Comparison of ENCODE assay signal across 16 cellular contexts in genomic region chr12:12622418-12622817, GRCh38. TPM values are rescaled to one million over a fixed set of nuclear protein-coding genes. Genes with fewer than 3 reads are reported as not detected.
DNase-seq lines count a peak whose midpoint lies in the region; ATAC-seq and TF ChIP-seq lines count a peak whose summit lies in the region.
"Had no signal": no experiment of that assay in that cellular context is flagged by ENCODE, and none has a peak within 500 bp of the region (broad histone marks: within the 10 kb centered on the region; RNA-seq: fewer than 3 reads in every experiment).

No MANE protein-coding gene starts in this region.

- peak overlapping the region; percentile 95 for H3K27ac Mint-ChIP-seq in activated naive CD4-positive, alpha-beta T cell treated with anti-CD3 and anti-CD28 coated beads, Interleukin-2, amount 10 ng/mL, durations not matched to agents 7 days and 5 days
- peak overlapping the region; percentile 89 for H3K27ac Mint-ChIP-seq in activated CD8-positive, alpha-beta T cell treated with anti-CD3 and anti-CD28 coated beads, Interleukin-2, amount 10 ng/mL, durations not matched to agents 7 days and 5 days

- ATAC-seq in activated CD8-positive, alpha-beta T cell treated with anti-CD3 and anti-CD28 coated beads, Interleukin-2, amount 10 ng/mL, durations not matched to agents 7 days and 5 days: peak; percentile 72
- peak; percentile 54 to 59 for ATAC-seq in lower lobe of right lung
- ATAC-seq in GM21360 (IDR thresholded peaks at IDR 0.05; ENCODE audit: unreplicated experiment): no peak
- ATAC-seq: gastroesophageal sphincter had no signal

- H3K9me3 ChIP-seq in lower lobe of right lung (no peaks in the 10 kb centered on the region), tibial nerve (peaks cover 0 to 9% (median 0%) of the 10 kb centered on the region in 4 donors)
- H3K9me3 ChIP-seq: testis had no signal

- peak overlapping the region; percentile 58 for H3K4me3 Mint-ChIP-seq in activated naive CD4-positive, alpha-beta T cell treated with anti-CD3 and anti-CD28 coated beads, Interleukin-2, amount 10 ng/mL, durations not matched to agents 7 days and 5 days
- peak overlapping the region; percentile 36 for H3K4me3 Mint-ChIP-seq in activated CD8-positive, alpha-beta T cell treated with anti-CD3 and anti-CD28 coated beads, Interleukin-2, amount 10 ng/mL, durations not matched to agents 7 days and 5 days

- TF ChIP-seq POLR2A in tibial nerve (IDR thresholded peaks at IDR 0.05): no peak

- H3K27me3 ChIP-seq in lower lobe of right lung (ENCODE audit: low read depth): no peaks in the 10 kb centered on the region
- H3K27me3 ChIP-seq in tibial nerve: no peaks in the 10 kb centered on the region
- H3K27me3 ChIP-seq: brain microvascular endothelial cell, gastroesophageal sphincter, testis had no signal

- H3K4me3 ChIP-seq in lower lobe of right lung (no peak overlapping the region), tibial nerve (no peak overlapping the region)
- H3K4me3 ChIP-seq: gastroesophageal sphincter, testis had no signal

- H3K36me3 ChIP-seq in lower lobe of right lung (peaks cover 6% of the 10 kb centered on the region), tibial nerve (peaks cover 0 to 41% (median 0%) of the 10 kb centered on the region in 3 donors)
- H3K36me3 ChIP-seq: brain microvascular endothelial cell had no signal

- H3K4me1 ChIP-seq in lower lobe of right lung: peaks cover 10% of the 10 kb centered on the region
- peaks cover 0 to 17% (median 3%) of the 10 kb centered on the region in 4 donors for H3K4me1 ChIP-seq in tibial nerve
- H3K4me1 ChIP-seq: testis had no signal

- H3K27ac ChIP-seq in lower lobe of right lung (peak overlapping the region; percentile 21), tibial nerve (peak overlapping the region in 3 of 4 donors; percentile 9 to 29 (median 13))
- H3K27ac ChIP-seq: brain microvascular endothelial cell, gastroesophageal sphincter, HL-60, testis had no signal

- peaks cover 59% of the 10 kb centered on the region for H3K4me1 Mint-ChIP-seq in activated naive CD4-positive, alpha-beta T cell treated with anti-CD3 and anti-CD28 coated beads, Interleukin-2, amount 10 ng/mL, durations not matched to agents 7 days and 5 days
- peaks cover 38% of the 10 kb centered on the region for H3K4me1 Mint-ChIP-seq in activated CD8-positive, alpha-beta T cell treated with anti-CD3 and anti-CD28 coated beads, Interleukin-2, amount 10 ng/mL, durations not matched to agents 7 days and 5 days (ENCODE audit: low read depth)

- TF ChIP-seq CTCF in lower lobe of right lung (IDR thresholded peaks at IDR 0.05): no peak
- TF ChIP-seq CTCF in tibial nerve (IDR thresholded peaks at IDR 0.05): no peak

- CTCF ChIA-PET in activated naive CD4-positive, alpha-beta T cell treated with anti-CD3 and anti-CD28 coated beads, Interleukin-2, amount 10 ng/mL, durations not matched to agents 7 days and 5 days (lab: Charles Lee): interaction anchor here (0.9 to 1.1 kb wide), 2 partner anchors 21 to 23 kb away, joined by 4 to 5 read pairs; no protein-coding TSS in a partner anchor
- CTCF ChIA-PET in activated CD8-positive, alpha-beta T cell treated with anti-CD3 and anti-CD28 coated beads, Interleukin-2, amount 10 ng/mL, durations not matched to agents 7 days and 5 days (lab: Charles Lee): interaction anchor here (1.0 to 1.4 kb wide), 3 partner anchors 23 to 33 kb away, joined by 3 to 4 read pairs (median 3); no protein-coding TSS in a partner anchor

- no peak for TF ChIP-seq EP300 in tibial nerve (IDR thresholded peaks at IDR 0.05)

- peaks cover 9% of the 10 kb centered on the region for H3K9me3 Mint-ChIP-seq in activated naive CD4-positive, alpha-beta T cell treated with anti-CD3 and anti-CD28 coated beads, Interleukin-2, amount 10 ng/mL, durations not matched to agents 7 days and 5 days
- H3K9me3 Mint-ChIP-seq in activated CD8-positive, alpha-beta T cell treated with anti-CD3 and anti-CD28 coated beads, Interleukin-2, amount 10 ng/mL, durations not matched to agents 7 days and 5 days (ENCODE audit: insufficient read depth): peaks cover 4% of the 10 kb centered on the region

- H3K36me3 Mint-ChIP-seq in activated naive CD4-positive, alpha-beta T cell treated with anti-CD3 and anti-CD28 coated beads, Interleukin-2, amount 10 ng/mL, durations not matched to agents 7 days and 5 days: peaks cover 63% of the 10 kb centered on the region
- peaks cover 27% of the 10 kb centered on the region for H3K36me3 Mint-ChIP-seq in activated CD8-positive, alpha-beta T cell treated with anti-CD3 and anti-CD28 coated beads, Interleukin-2, amount 10 ng/mL, durations not matched to agents 7 days and 5 days (ENCODE audit: low read depth)

- H3K27me3 Mint-ChIP-seq in activated naive CD4-positive, alpha-beta T cell treated with anti-CD3 and anti-CD28 coated beads, Interleukin-2, amount 10 ng/mL, durations not matched to agents 7 days and 5 days: no peaks in the 10 kb centered on the region
- no peaks in the 10 kb centered on the region for H3K27me3 Mint-ChIP-seq in activated CD8-positive, alpha-beta T cell treated with anti-CD3 and anti-CD28 coated beads, Interleukin-2, amount 10 ng/mL, durations not matched to agents 7 days and 5 days (ENCODE audit: low read depth)

- WGBS in tibial nerve, 2 donors: 62 to 68% methylated on average over 3 of the region's 3 CpGs

- POLR2A ChIA-PET in activated CD8-positive, alpha-beta T cell treated with anti-CD3 and anti-CD28 coated beads, Interleukin-2, amount 10 ng/mL, durations not matched to agents 7 days and 5 days (lab: Charles Lee): interaction anchor here (0.6 to 1.0 kb wide), 3 partner anchors 94 to 745 kb away, joined by 3 to 4 read pairs (median 3); no protein-coding TSS in a partner anchor

- intact Hi-C loops in lower lobe of right lung (cut with DNase I): no loop called here

- DNase-seq in activated naive CD4-positive, alpha-beta T cell treated with anti-CD3 and anti-CD28 coated beads, Interleukin-2, amount 10 ng/mL, durations not matched to agents 7 days and 5 days: peak; percentile 29
- no peak for DNase-seq in activated naive CD4-positive, alpha-beta T cell (lab: John Stamatoyannopoulos, UW)
- peak; percentile 31 for DNase-seq in activated CD8-positive, alpha-beta T cell treated with anti-CD3 and anti-CD28 coated beads, Interleukin-2, amount 10 ng/mL, durations not matched to agents 7 days and 5 days
- DNase-seq in lower lobe of right lung: no peak
- DNase-seq in tibial nerve (ENCODE audit: low spot score in 2 of 2): no peak
- DNase-seq in SW 1271 (lab: John Stamatoyannopoulos, UW): no peak
- DNase-seq in DMS153 (lab: John Stamatoyannopoulos, UW): no peak
- DNase-seq: brain microvascular endothelial cell; HCEC 1CT; NCI-H2029 treated with DMSO at 0.1 percent for 48 hours; SHP77 treated with DMSO at 0.1 percent for 48 hours; stimulated activated CD4-positive, alpha-beta T cell treated with anti-CD3 and anti-CD28 coated beads, Interleukin-15, amount 100 ng/mL, for 24 hours; testis had no signal

RNA-seq across cellular contexts. Expression of gene CREBL2, which starts 10.7 kb away (rescaled TPM):
- total RNA-seq in activated CD8-positive, alpha-beta T cell treated with anti-CD3 and anti-CD28 coated beads, Interleukin-2, amount 10 ng/mL, durations not matched to agents 7 days and 5 days: 10 to 100 TPM; 13.2 to 14.3 TPM
- total RNA-seq in lower lobe of right lung (46.3 TPM), tibial nerve (10 to 100 TPM; 39.9 to 74.7 (median 52.9) TPM)

RNA-seq across cellular contexts. Expression of gene DUSP16, which starts 59.8 kb away (rescaled TPM):
- 10 to 100 TPM; 17.4 to 19.0 TPM for total RNA-seq in activated CD8-positive, alpha-beta T cell treated with anti-CD3 and anti-CD28 coated beads, Interleukin-2, amount 10 ng/mL, durations not matched to agents 7 days and 5 days
- total RNA-seq in lower lobe of right lung (44.0 TPM), tibial nerve (10 to 100 TPM; 16.2 to 23.2 (median 19.1) TPM)

Comparison
In these comparisons a context has a peak if more than half of its experiments do, and no peak if none do; other contexts are left out.
1. DNase-seq: peak in activated naive CD4-positive, alpha-beta T cell treated with anti-CD3 and anti-CD28 coated beads, Interleukin-2, amount 10 ng/mL, durations not matched to agents 7 days and 5 days (single experiment) and activated CD8-positive, alpha-beta T cell treated with anti-CD3 and anti-CD28 coated beads, Interleukin-2, amount 10 ng/mL, durations not matched to agents 7 days and 5 days (single experiment); none in activated naive CD4-positive, alpha-beta T cell (0 of 4), lower lobe of right lung (single experiment), tibial nerve (0 of 2), SW 1271 (0 of 2) and DMS153 (single experiment).